In genomic region chr13:44516771-44517170, GRCh38 we compare ENCODE assay signal across 1 cellular context.
TF ChIP-seq lines count a peak whose summit lies in the region.

No MANE protein-coding gene starts in this region.

TF ChIP-seq in GM23338, 12 proteins besides CTCF, POLR2A, EP300 and RAD21 (continued from another document):
- TF ChIP-seq ZNF462 (CRISPR knock-in tag; IDR thresholded peaks at IDR 0.05): no peak
- no peak for TF ChIP-seq EZH2phosphoT487 (IDR thresholded peaks at IDR 0.05; ENCODE audit: unreplicated experiment)
- TF ChIP-seq CREB1 (CRISPR knock-in tag; IDR thresholded peaks at IDR 0.05; ENCODE audit: low read depth): no peak
- no peak for TF ChIP-seq ETS1 (IDR thresholded peaks at IDR 0.05)
- no peak for TF ChIP-seq JUNB (IDR thresholded peaks at IDR 0.05; ENCODE audit: unreplicated experiment)
